10 cellular contexts compared by ENCODE assay signal in the genomic region with DNA sequence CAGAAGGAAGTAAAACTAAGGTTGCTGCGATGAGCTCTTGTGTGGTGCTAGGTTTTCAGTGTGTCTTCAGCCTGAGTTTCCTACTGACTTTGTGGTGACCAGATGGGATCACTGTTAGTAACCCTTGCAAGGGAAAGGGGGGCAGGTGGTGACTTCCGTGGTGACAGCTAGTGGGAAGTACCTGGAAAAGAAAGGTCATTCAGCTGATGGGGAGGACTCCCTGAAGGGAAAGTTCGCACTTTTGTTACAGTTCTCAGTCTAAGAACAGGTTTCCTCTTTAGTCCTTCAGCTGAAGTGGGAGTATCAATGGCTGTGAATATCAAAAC. TPM values are rescaled to one million over a fixed set of nuclear protein-coding genes. Genes with fewer than 3 reads are reported as not detected.
DNase-seq lines count a peak whose midpoint lies in the region; ATAC-seq, FAIRE-seq and TF ChIP-seq lines count a peak whose summit lies in the region.
"Had no signal": no experiment of that assay in that cellular context is flagged by ENCODE, and none has a peak within 500 bp of the region (broad histone marks: within the 10 kb centered on the region; RNA-seq: fewer than 3 reads in every experiment).

No MANE protein-coding gene starts in this region.

- H3K9ac ChIP-seq in OCI-LY3 (ENCODE audit: low read length), result peak overlapping the region; percentile 24; the same call in 1 of the 2 replicates

- no peak for TF ChIP-seq POLR2A in body of pancreas (IDR thresholded peaks at IDR 0.05)
- TF ChIP-seq POLR2A in H54 (IDR thresholded peaks at IDR 0.05; ENCODE audit: low read depth, low read length), result no peak

- ATAC-seq in body of pancreas (no peak), GM19351 (IDR thresholded peaks at IDR 0.05; ENCODE audit: unreplicated experiment) (no peak)

- H3K4me3 ChIP-seq in OCI-LY3 (ENCODE audit: low read length) (peak overlapping the region; percentile 98), body of pancreas (no peak overlapping the region)
- H3K4me3 ChIP-seq: SJSA1 had no signal

- no peak for FAIRE-seq in H54 (lab: Jason Lieb, UNC)

- DNase-seq in NOMO-1 treated with DMSO at 0.1 percent for 48 hours (lab: John Stamatoyannopoulos, UW; ENCODE audit: unreplicated experiment) (peak; percentile 35), NOMO-1 treated with dmso at 0.1 percent for 144 hours (lab: John Stamatoyannopoulos, UW; ENCODE audit: unreplicated experiment) (no peak), body of pancreas (no peak), COR-L47 (lab: John Stamatoyannopoulos, UW) (no peak), H54 (ENCODE audit: insufficient read length, low spot score) (no peak)
- DNase-seq in stimulated activated CD8-positive, alpha-beta memory T cell treated with anti-CD3 and anti-CD28 coated beads, Interleukin-4, amount 100 ng/mL, for 24 hours (ENCODE audit: low read depth), result peak; percentile 33
- DNase-seq: IMR-90 had no signal

- H3K4me1 ChIP-seq in OCI-LY3 (ENCODE audit: low read length), result peaks cover 26% of the 10 kb centered on the region
- H3K4me1 ChIP-seq in body of pancreas, result peaks cover 24% of the 10 kb centered on the region

- H3K9me3 ChIP-seq in OCI-LY3 (ENCODE audit: insufficient read depth, low read length), result no peaks in the 10 kb centered on the region
- no peaks in the 10 kb centered on the region for H3K9me3 ChIP-seq in body of pancreas

- H3K36me3 ChIP-seq in OCI-LY3 (replicated peaks; ENCODE audit: low read depth, low read length) (no peaks in the 10 kb centered on the region), body of pancreas (replicated peaks in 1 of 2; ENCODE audit: insufficient read depth in 1 of 2, low read depth in 2 of 2) (no peaks in the 10 kb centered on the region)

- peaks cover 25% of the 10 kb centered on the region for H3K79me2 ChIP-seq in OCI-LY3 (ENCODE audit: low read length)

- intact Hi-C loops in body of pancreas (cut with DNase I), result no loop called here

- no peak for TF ChIP-seq CTCF in OCI-LY3 (IDR thresholded peaks at IDR 0.05; ENCODE audit: low read depth, low read length)
- no peak for TF ChIP-seq CTCF in body of pancreas (IDR thresholded peaks at IDR 0.05)

- peak overlapping the region; percentile 61 for H3K27ac ChIP-seq in OCI-LY3 (ENCODE audit: low read length)
- H3K27ac ChIP-seq in body of pancreas, result peak overlapping the region in 3 of 4 donors; percentile 32 to 50 (median 45)
- H3K27ac ChIP-seq: SJSA1 had no signal

- H4K20me1 ChIP-seq in OCI-LY3 (ENCODE audit: insufficient read depth, low read length), result peaks cover 10% of the 10 kb centered on the region

- H3K27me3 ChIP-seq in OCI-LY3 (ENCODE audit: low read depth, low read length) (no peaks in the 10 kb centered on the region), body of pancreas (no peaks in the 10 kb centered on the region)
- H3K27me3 ChIP-seq: SJSA1 had no signal

- H3K4me2 ChIP-seq in OCI-LY3 (ENCODE audit: low read length), result peak overlapping the region; percentile 92

- no peak overlapping the region for H2AFZ ChIP-seq in OCI-LY3 (ENCODE audit: low read depth, low read length)

- WGBS in body of pancreas, 2 donors, result 21 to 32% methylated on average over 3 of the region's 3 CpGs

RNA-seq across cellular contexts. Expression of gene ATP6V0A2, which starts 2.1 kb away (rescaled TPM):
- total RNA-seq in body of pancreas, result 10 to 100 TPM in 1 of 2 donors, 1 to 10 TPM in 1; 6.6 to 15.8 TPM

RNA-seq across cellular contexts. Expression of gene TCTN2, which starts 43.4 kb away (rescaled TPM):
- total RNA-seq in body of pancreas, result 1 to 10 TPM; 5.3 to 9.9 TPM

RNA-seq across cellular contexts. Expression of gene DNAH10, which starts 47.8 kb away (rescaled TPM):
- total RNA-seq in body of pancreas, result under 1 TPM in 1 of 2 donors, not detected in 1; 0.26 TPM

Comparison
In these comparisons a context has a peak if more than half of its experiments do, and no peak if none do; other contexts are left out.
1. DNase-seq: peak in NOMO-1 treated with DMSO at 0.1 percent for 48 hours (single experiment) and stimulated activated CD8-positive, alpha-beta memory T cell treated with anti-CD3 and anti-CD28 coated beads, Interleukin-4, amount 100 ng/mL, for 24 hours (single experiment); none in NOMO-1 treated with dmso at 0.1 percent for 144 hours (single experiment), body of pancreas (0 of 4), COR-L47 (single experiment) and H54 (single experiment).